Comparison of ENCODE assay signal across 10 cellular contexts in the genomic region with DNA sequence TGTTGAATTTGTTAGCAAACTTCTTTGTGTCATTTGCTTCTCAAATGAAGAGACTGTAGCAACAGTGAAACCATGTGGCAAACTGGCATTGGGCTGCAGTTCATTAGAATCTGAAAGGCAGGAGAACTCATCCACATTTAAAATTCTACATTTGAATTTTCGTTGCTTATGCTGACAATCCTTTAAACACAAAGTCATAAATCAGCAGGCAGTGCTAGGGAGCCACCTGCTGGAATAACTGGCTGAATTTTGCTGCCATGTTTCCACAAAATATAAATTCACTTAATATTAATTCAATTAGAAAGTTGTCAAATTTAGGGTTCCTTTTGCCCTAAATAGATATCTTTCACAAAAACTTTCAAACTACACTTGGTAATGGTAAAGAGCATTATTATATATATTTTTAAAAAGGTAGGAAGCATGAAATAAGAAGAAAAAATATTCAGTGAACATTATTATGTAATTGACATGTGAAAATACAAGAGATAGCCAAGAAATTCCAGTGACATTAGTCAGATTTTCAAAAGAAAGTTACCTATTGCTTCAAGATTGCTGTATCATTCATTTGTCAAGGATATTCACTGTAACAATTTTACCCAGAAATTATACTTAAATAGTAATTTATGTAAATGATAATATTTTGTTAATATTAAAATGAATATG.
DNase-seq lines count a peak whose midpoint lies in the region; ATAC-seq, FAIRE-seq and TF ChIP-seq lines count a peak whose summit lies in the region.
"Had no signal": no experiment of that assay in that cellular context is flagged by ENCODE, and none has a peak within 500 bp of the region (broad histone marks: within the 10 kb centered on the region; RNA-seq: fewer than 3 reads in every experiment).

No MANE protein-coding gene starts in this region.

- H3K36me3 ChIP-seq in body of pancreas (replicated peaks in 1 of 2; ENCODE audit: insufficient read depth in 1 of 2, low read depth in 2 of 2) = no peaks in the 10 kb centered on the region
- H3K36me3 ChIP-seq in lower lobe of right lung = no peaks in the 10 kb centered on the region
- H3K36me3 ChIP-seq: neutrophil had no signal

- WGBS in body of pancreas, 2 donors = 0 to 2% methylated on average over 1 of the region's 1 CpG

- no peak for ATAC-seq in body of pancreas
- ATAC-seq in lower lobe of right lung = no peak
- ATAC-seq in left ventricle myocardium superior = no peak

- FAIRE-seq in GM12892 (lab: Jason Lieb, UNC) = no peak

- H3K4me1 ChIP-seq in body of pancreas (peaks cover 10% of the 10 kb centered on the region), lower lobe of right lung (no peaks in the 10 kb centered on the region)

- H3K9me3 ChIP-seq in body of pancreas (no peaks in the 10 kb centered on the region), lower lobe of right lung (no peaks in the 10 kb centered on the region)
- H3K9me3 ChIP-seq: neutrophil had no signal

- H3K27me3 ChIP-seq in body of pancreas = no peaks in the 10 kb centered on the region
- no peaks in the 10 kb centered on the region for H3K27me3 ChIP-seq in lower lobe of right lung (ENCODE audit: low read depth)
- H3K27me3 ChIP-seq: neutrophil had no signal

- TF ChIP-seq RAD21 in Ishikawa (IDR thresholded peaks at IDR 0.05; ENCODE audit: low read depth) = peak; percentile 29

- no peak overlapping the region for H3K27ac ChIP-seq in C4-2B
- no peak overlapping the region for H3K27ac ChIP-seq in body of pancreas
- H3K27ac ChIP-seq in lower lobe of right lung = no peak overlapping the region
- H3K27ac ChIP-seq: neutrophil had no signal

- TF ChIP-seq POLR2A in body of pancreas (IDR thresholded peaks at IDR 0.05) (no peak), GM12892 (IDR thresholded peaks at IDR 0.05; ENCODE audit: low read depth, low read length) (no peak)

- TF ChIP-seq EP300 in Ishikawa (IDR thresholded peaks at IDR 0.05; ENCODE audit: borderline replicate concordance) = no peak

- DNase-seq in body of pancreas = peak; percentile 11 to 44 (median 23)
- no peak for DNase-seq in lower lobe of right lung
- DNase-seq in cortex of kidney (lab: John Stamatoyannopoulos, UW) = no peak
- no peak for DNase-seq in GM12892 (ENCODE audit: insufficient read length)
- no peak for DNase-seq in left ventricle myocardium superior
- DNase-seq in NOMO-1 (lab: John Stamatoyannopoulos, UW; ENCODE audit: unreplicated experiment in 2 of 2) = no peak
- DNase-seq: activated gamma-delta T cell had no signal

- intact Hi-C loops in body of pancreas (cut with DNase I) (no loop called here), lower lobe of right lung (cut with DNase I) (no loop called here), left ventricle myocardium superior (cut with micrococcal nuclease) (no loop called here)

- TF ChIP-seq CTCF in C4-2B (conservative IDR thresholded peaks at IDR 0.05) (peak; percentile 78), body of pancreas (IDR thresholded peaks at IDR 0.05) (peak; percentile 27 to 69 (median 55)), lower lobe of right lung (IDR thresholded peaks at IDR 0.05) (peak; percentile 42)

- H3K4me3 ChIP-seq in body of pancreas (no peak overlapping the region), lower lobe of right lung (no peak overlapping the region)

TF ChIP-seq in Ishikawa, 13 proteins besides CTCF, POLR2A, EP300 and RAD21:
- TF ChIP-seq CREB1 (IDR thresholded peaks at IDR 0.05; ENCODE audit: low read depth) (no peak), CEBPB (IDR thresholded peaks at IDR 0.05) (no peak), FOXM1 (IDR thresholded peaks at IDR 0.05; ENCODE audit: borderline replicate concordance, low read depth) (no peak), ZBTB7A (IDR thresholded peaks at IDR 0.05; ENCODE audit: low read depth) (no peak), TEAD4 (IDR thresholded peaks at IDR 0.05) (no peak), TCF12 (IDR thresholded peaks at IDR 0.05; ENCODE audit: low read depth) (no peak), EGR1 (IDR thresholded peaks at IDR 0.05) (no peak), YY1 (IDR thresholded peaks at IDR 0.05; ENCODE audit: low read depth) (no peak), TAF1 (IDR thresholded peaks at IDR 0.05; ENCODE audit: low read depth) (no peak), NFIC (IDR thresholded peaks at IDR 0.05) (no peak)
- TF ChIP-seq, protein P1, sequence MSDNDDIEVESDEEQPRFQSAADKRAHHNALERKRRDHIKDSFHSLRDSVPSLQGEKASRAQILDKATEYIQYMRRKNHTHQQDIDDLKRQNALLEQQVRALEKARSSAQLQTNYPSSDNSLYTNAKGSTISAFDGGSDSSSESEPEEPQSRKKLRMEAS (IDR thresholded peaks at IDR 0.05) = no peak
- TF ChIP-seq, protein P2, sequence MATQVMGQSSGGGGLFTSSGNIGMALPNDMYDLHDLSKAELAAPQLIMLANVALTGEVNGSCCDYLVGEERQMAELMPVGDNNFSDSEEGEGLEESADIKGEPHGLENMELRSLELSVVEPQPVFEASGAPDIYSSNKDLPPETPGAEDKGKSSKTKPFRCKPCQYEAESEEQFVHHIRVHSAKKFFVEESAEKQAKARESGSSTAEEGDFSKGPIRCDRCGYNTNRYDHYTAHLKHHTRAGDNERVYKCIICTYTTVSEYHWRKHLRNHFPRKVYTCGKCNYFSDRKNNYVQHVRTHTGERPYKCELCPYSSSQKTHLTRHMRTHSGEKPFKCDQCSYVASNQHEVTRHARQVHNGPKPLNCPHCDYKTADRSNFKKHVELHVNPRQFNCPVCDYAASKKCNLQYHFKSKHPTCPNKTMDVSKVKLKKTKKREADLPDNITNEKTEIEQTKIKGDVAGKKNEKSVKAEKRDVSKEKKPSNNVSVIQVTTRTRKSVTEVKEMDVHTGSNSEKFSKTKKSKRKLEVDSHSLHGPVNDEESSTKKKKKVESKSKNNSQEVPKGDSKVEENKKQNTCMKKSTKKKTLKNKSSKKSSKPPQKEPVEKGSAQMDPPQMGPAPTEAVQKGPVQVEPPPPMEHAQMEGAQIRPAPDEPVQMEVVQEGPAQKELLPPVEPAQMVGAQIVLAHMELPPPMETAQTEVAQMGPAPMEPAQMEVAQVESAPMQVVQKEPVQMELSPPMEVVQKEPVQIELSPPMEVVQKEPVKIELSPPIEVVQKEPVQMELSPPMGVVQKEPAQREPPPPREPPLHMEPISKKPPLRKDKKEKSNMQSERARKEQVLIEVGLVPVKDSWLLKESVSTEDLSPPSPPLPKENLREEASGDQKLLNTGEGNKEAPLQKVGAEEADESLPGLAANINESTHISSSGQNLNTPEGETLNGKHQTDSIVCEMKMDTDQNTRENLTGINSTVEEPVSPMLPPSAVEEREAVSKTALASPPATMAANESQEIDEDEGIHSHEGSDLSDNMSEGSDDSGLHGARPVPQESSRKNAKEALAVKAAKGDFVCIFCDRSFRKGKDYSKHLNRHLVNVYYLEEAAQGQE (IDR thresholded peaks at IDR 0.05; ENCODE audit: low read depth) = no peak
- TF ChIP-seq, protein P3, sequence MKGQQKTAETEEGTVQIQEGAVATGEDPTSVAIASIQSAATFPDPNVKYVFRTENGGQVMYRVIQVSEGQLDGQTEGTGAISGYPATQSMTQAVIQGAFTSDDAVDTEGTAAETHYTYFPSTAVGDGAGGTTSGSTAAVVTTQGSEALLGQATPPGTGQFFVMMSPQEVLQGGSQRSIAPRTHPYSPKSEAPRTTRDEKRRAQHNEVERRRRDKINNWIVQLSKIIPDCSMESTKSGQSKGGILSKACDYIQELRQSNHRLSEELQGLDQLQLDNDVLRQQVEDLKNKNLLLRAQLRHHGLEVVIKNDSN (IDR thresholded peaks at IDR 0.05) = no peak

Comparison
In these comparisons a context has a peak if more than half of its experiments do, and no peak if none do; other contexts are left out.
1. DNase-seq: peak in body of pancreas (4 of 4); none in lower lobe of right lung (single experiment), cortex of kidney (single experiment), GM12892 (single experiment), left ventricle myocardium superior (single experiment) and NOMO-1 (0 of 2).
2. Peak in every context shown above with its lines, with median percentiles within 50 percentile points of each other: CTCF ChIP-seq.